In the genomic region with DNA sequence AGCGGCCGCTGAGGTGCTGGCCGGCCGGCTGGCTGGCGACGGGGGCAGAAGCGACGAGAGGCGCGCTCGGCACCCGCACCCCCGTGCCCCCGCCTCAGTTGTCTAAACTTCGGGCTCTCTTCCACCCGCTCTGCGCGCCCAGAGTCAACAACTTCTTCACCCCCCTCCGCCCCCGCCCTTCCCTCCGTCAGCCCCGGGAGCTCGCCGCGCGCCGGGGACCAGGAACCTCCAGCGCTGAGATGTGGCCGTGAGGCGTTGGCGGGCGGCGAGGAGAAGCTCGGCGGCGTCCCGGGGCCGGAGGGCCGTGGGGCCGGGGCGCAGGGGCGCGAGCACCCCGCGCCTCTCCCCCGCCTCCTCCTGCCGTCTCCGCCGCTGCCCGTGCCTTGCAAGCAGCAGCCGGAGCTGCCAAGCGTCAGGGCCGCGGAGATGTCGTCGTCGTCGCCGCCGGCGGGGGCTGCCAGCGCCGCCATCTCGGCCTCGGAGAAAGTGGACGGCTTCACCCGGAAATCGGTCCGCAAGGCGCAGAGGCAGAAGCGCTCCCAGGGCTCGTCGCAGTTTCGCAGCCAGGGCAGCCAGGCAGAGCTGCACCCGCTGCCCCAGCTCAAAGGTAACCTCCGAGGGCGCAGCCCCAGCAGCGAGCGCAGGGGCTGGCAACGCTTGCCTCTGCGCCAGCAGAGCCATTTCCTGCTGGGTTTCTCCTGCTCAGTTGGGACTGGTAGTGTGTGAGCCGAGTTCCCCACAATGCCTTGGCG, we compare ENCODE assay signal across 8 cellular contexts. TPM values are rescaled to one million over a fixed set of nuclear protein-coding genes. Genes with fewer than 3 reads are reported as not detected.
A peak's percentile ranks its signal among the peaks of the same experiment; 100 is the strongest.
DNase-seq lines count a peak whose midpoint lies in the region; ATAC-seq lines count a peak whose summit lies in the region.

No MANE protein-coding gene starts in this region.

- H3K27me3 Mint-ChIP-seq in naive thymus-derived CD8-positive, alpha-beta T cell: no peaks in the 10 kb centered on the region

- DNase-seq in Ammon's horn (ENCODE audit: low spot score): peak; percentile 61
- peak; percentile 58 to 60 for DNase-seq in NOMO-1 (lab: John Stamatoyannopoulos, UW; ENCODE audit: unreplicated experiment in 2 of 2)
- DNase-seq in activated T-cell treated with anti-CD3 and anti-CD28 coated beads for 24 hours (ENCODE audit: low read depth): peak; percentile 57
- peak; percentile 60 to 84 (median 74) for DNase-seq in naive thymus-derived CD8-positive, alpha-beta T cell
- DNase-seq in stimulated activated naive CD8-positive, alpha-beta T cell treated with anti-CD3 and anti-CD28 coated beads, Interleukin-15, Interleukin-2, amounts not matched to agents 100 U/mL and 50 U/mL, for 24 hours: peak; percentile 76

- H3K9me3 Mint-ChIP-seq in naive thymus-derived CD8-positive, alpha-beta T cell: no peaks in the 10 kb centered on the region

- peak overlapping the region; percentile 96 to 100 (median 98) for H3K4me3 Mint-ChIP-seq in naive thymus-derived CD8-positive, alpha-beta T cell

- peak overlapping the region; percentile 95 to 100 (median 98) for H3K27ac Mint-ChIP-seq in naive thymus-derived CD8-positive, alpha-beta T cell

- peak; percentile 14 for ATAC-seq in GM19023 (IDR thresholded peaks at IDR 0.05; ENCODE audit: unreplicated experiment)
- peak; percentile 17 for ATAC-seq in HG03196 (IDR thresholded peaks at IDR 0.05; ENCODE audit: unreplicated experiment)
- ATAC-seq in esophagus mucosa: peak; percentile 44
- ATAC-seq in naive thymus-derived CD8-positive, alpha-beta T cell: peak; percentile 29 to 35
- peak; percentile 9 for ATAC-seq in stimulated activated naive CD8-positive, alpha-beta T cell treated with anti-CD3 and anti-CD28 coated beads, Interleukin-15, Interleukin-2, amounts not matched to agents 100 U/mL and 50 U/mL, for 24 hours

- peaks cover 0 to 5% (median 0%) of the 10 kb centered on the region in 3 donors for H3K36me3 Mint-ChIP-seq in naive thymus-derived CD8-positive, alpha-beta T cell

- POLR2A ChIA-PET in naive thymus-derived CD8-positive, alpha-beta T cell (lab: Charles Lee): interaction anchor here (0.5 to 3.5 kb wide), 27 partner anchors 8 to 1027 kb away, joined by 3 to 29 read pairs (median 3); a partner anchor contains a TSS

- H3K4me1 Mint-ChIP-seq in naive thymus-derived CD8-positive, alpha-beta T cell: peaks cover 20 to 56% (median 47%) of the 10 kb centered on the region in 4 donors

RNA-seq across cellular contexts. Expression of a gene that starts 0.7 kb away (rescaled TPM):
- total RNA-seq in esophagus mucosa: 55.7 TPM
- 10 to 100 TPM; 47.7 to 49.6 TPM for total RNA-seq in naive thymus-derived CD8-positive, alpha-beta T cell
- 10 to 100 TPM; 25.8 to 30.9 (median 27.8) TPM for polyA plus RNA-seq in naive thymus-derived CD8-positive, alpha-beta T cell

Comparison
In these comparisons a context has a peak if more than half of its experiments do, and no peak if none do; other contexts are left out.
1. Peak in every context shown above with its lines: DNase-seq and ATAC-seq.